ENCODE assay signal across 24 cellular contexts in the genomic region with DNA sequence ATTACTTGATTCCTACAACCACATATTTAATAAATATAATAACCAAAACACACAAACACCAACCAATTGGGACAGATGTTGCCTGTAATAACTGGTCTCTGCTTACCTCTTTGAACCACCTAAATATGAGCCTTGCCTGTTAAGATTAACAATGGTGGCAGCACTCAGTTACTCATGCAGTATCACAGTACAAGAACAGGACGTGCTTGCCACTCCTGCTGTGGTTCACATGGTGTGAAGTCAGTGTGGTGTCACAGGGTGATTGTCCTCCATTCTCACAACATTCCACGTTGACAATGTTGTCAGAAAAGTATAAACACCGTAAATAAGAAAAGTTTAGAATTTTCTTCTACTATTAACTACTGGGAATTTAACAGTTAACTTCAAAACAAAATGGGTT.
DNase-seq lines count a peak whose midpoint lies in the region; ATAC-seq, FAIRE-seq and TF ChIP-seq lines count a peak whose summit lies in the region.
"Had no signal": no experiment of that assay in that cellular context is flagged by ENCODE, and none has a peak within 500 bp of the region (broad histone marks: within the 10 kb centered on the region; RNA-seq: fewer than 3 reads in every experiment).

No MANE protein-coding gene starts in this region.

- FAIRE-seq in keratinocyte (lab: Jason Lieb, UNC) = peak; percentile 46

- no peak overlapping the region for H3K9ac ChIP-seq in keratinocyte (ENCODE audit: control insufficient read depth, extremely low read depth, insufficient read depth, low read length)
- H3K9ac ChIP-seq: parathyroid adenoma had no signal

- H3K9me3 ChIP-seq in keratinocyte (ENCODE audit: control insufficient read depth, low read depth, low read length) (no peaks in the 10 kb centered on the region), PC-9 (ENCODE audit: insufficient read depth, low read depth) (no peaks in the 10 kb centered on the region), MG63 (no peaks in the 10 kb centered on the region)
- H3K9me3 ChIP-seq: gastrocnemius medialis, testis, vagina had no signal

- POLR2A ChIA-PET in PC-9 (lab: Charles Lee; ENCODE audit: unreplicated experiment) = no interaction called here

- TF ChIP-seq CTCF in keratinocyte (optimal IDR thresholded peaks at IDR 0.05 in 1 of 3, IDR thresholded peaks at IDR 0.05 in 1 of 3, conservative IDR thresholded peaks at IDR 0.05 in 1 of 3; ENCODE audit: extremely low read depth in 1 of 3, insufficient read depth in 2 of 3, low read length in 3 of 3) (no peak), PC-9 (conservative IDR thresholded peaks at IDR 0.05) (no peak)

- H3K4me3 ChIP-seq in keratinocyte (ENCODE audit: control insufficient read depth in 2 of 3, extremely low read depth in 1 of 3, insufficient read depth in 2 of 3, low read depth in 1 of 3, low read length in 3 of 3) (no peak overlapping the region), PC-9 (no peak overlapping the region), MG63 (no peak overlapping the region)
- H3K4me3 ChIP-seq: gastrocnemius medialis, testis, vagina had no signal

- intact Hi-C loops in Right ventricle myocardium superior (cut with DNase I) (no loop called here), cardiac septum (cut with DNase I) (no loop called here), PC-9 (cut with micrococcal nuclease; ENCODE audit: unreplicated experiment) (no loop called here)

- H3K36me3 ChIP-seq in keratinocyte (ENCODE audit: control insufficient read depth in 2 of 2, extremely low read depth in 1 of 2, insufficient read depth in 2 of 2, low read length in 2 of 2) (no peaks in the 10 kb centered on the region), PC-9 (ENCODE audit: low read depth) (no peaks in the 10 kb centered on the region), MG63 (no peaks in the 10 kb centered on the region)
- H3K36me3 ChIP-seq: gastrocnemius medialis, vagina, WERI-Rb-1 had no signal

- H3K27me3 ChIP-seq in keratinocyte (ENCODE audit: control insufficient read depth, extremely low read depth, insufficient read depth, low read length) (no peaks in the 10 kb centered on the region), PC-9 (ENCODE audit: insufficient read depth, low read depth) (no peaks in the 10 kb centered on the region), MG63 (no peaks in the 10 kb centered on the region)
- H3K27me3 ChIP-seq: gastrocnemius medialis, testis, vagina had no signal

- BruUV-seq in PC-9 (replicated peaks; lab: Mats Ljungman, UMichigan) = no TSS peak

- peak; percentile 27 for ATAC-seq in Right ventricle myocardium superior (ENCODE audit: poor library complexity)
- no peak for ATAC-seq in GM19328 (IDR thresholded peaks at IDR 0.05; ENCODE audit: unreplicated experiment)
- ATAC-seq: CD8-positive, alpha-beta T cell; PC-3; stimulated activated naive CD8-positive, alpha-beta T cell treated with anti-CD3 and anti-CD28 coated beads, Interleukin-15, Interleukin-2, amounts not matched to agents 100 U/mL and 50 U/mL, for 24 hours had no signal

- H3K27ac ChIP-seq in keratinocyte (ENCODE audit: control insufficient read depth, insufficient read depth, low read length) = no peak overlapping the region
- H3K27ac ChIP-seq in PC-9 = no peak overlapping the region
- H3K27ac ChIP-seq: gastrocnemius medialis, parathyroid adenoma, testis, vagina, WERI-Rb-1 had no signal

- no peaks in the 10 kb centered on the region for H3K9me2 ChIP-seq in PC-9 (ENCODE audit: insufficient read depth)

- dilution Hi-C loops in keratinocyte (cut with MboI; ENCODE audit: extremely low pct_ligation_motif_present, low sequenced_read_pairs) = no loop called here

- no peaks in the 10 kb centered on the region for H3K9me1 ChIP-seq in keratinocyte (ENCODE audit: control insufficient read depth, extremely low read depth, insufficient read depth, low read length)

- H2AFZ ChIP-seq in keratinocyte (ENCODE audit: control insufficient read depth, low read length) (no peak overlapping the region), PC-9 (no peak overlapping the region)
- H2AFZ ChIP-seq: parathyroid adenoma had no signal

- DNase-seq in Right ventricle myocardium superior (no peak), cardiac septum (ENCODE audit: low spot score) (no peak), astrocyte of the hippocampus (ENCODE audit: low read depth, low spot score) (peak; percentile 26), keratinocyte (ENCODE audit: low read depth, low spot score) (no peak), NCI-H128 (lab: John Stamatoyannopoulos, UW; ENCODE audit: unreplicated experiment) (no peak), PC-9 (no peak), MG63 (no peak)
- DNase-seq: activated CD4-positive, alpha-beta T cell treated with anti-CD3 and anti-CD28 coated beads, Interleukin-2, amount 10 ng/mL, durations not matched to agents 24 days and 14 days; activated effector memory CD4-positive, alpha-beta T cell treated with anti-CD3 and anti-CD28 coated beads, Interleukin-2, amount 50 U/mL, for 16 hours; activated T-cell treated with anti-CD3 and anti-CD28 coated beads, Interleukin-2, amount 50 U/mL, for 1 hour; CD8-positive, alpha-beta T cell; gastrocnemius medialis; hippocampal formation; NCI-H1694 treated with DMSO at 0.1 percent for 48 hours; NCI-H510A treated with DMSO at 0.1 percent for 48 hours; NK-92 treated with Interleukin-12 subunit alpha and Interleukin-12 subunit beta, amount 100 ng/mL, for 24 hours; PC-3; SHP77; stimulated activated naive CD8-positive, alpha-beta T cell treated with anti-CD3 and anti-CD28 coated beads, Interleukin-15, Interleukin-2, amounts not matched to agents 100 U/mL and 50 U/mL, for 24 hours; testis; WERI-Rb-1 had no signal

- H3K4me1 ChIP-seq in keratinocyte (ENCODE audit: control insufficient read depth, extremely low read depth, insufficient read depth, low read length) (peaks cover 15% of the 10 kb centered on the region), PC-9 (replicated peaks; ENCODE audit: insufficient read depth) (no peaks in the 10 kb centered on the region)
- H3K4me1 ChIP-seq: parathyroid adenoma, testis had no signal

- no peaks in the 10 kb centered on the region for H3F3A ChIP-seq in PC-9 (ENCODE audit: insufficient read depth, low read depth)

- H3K4me2 ChIP-seq in keratinocyte (ENCODE audit: control insufficient read depth, extremely low read depth, insufficient read depth, low read depth, low read length) = no peak overlapping the region
- no peak overlapping the region for H3K4me2 ChIP-seq in PC-9

- CTCF ChIA-PET in PC-9 (lab: Charles Lee) = no interaction called here

- no peaks in the 10 kb centered on the region for H4K20me1 ChIP-seq in keratinocyte (ENCODE audit: control insufficient read depth, extremely low read depth, insufficient read depth, low read length)
- H4K20me1 ChIP-seq in PC-9 (ENCODE audit: insufficient read depth) = no peaks in the 10 kb centered on the region

- H3K79me2 ChIP-seq in keratinocyte (ENCODE audit: control insufficient read depth, insufficient read depth, low read length) (no peaks in the 10 kb centered on the region), PC-9 (ENCODE audit: low read depth) (no peaks in the 10 kb centered on the region)
- H3K79me2 ChIP-seq: parathyroid adenoma had no signal
